In genomic region chr16:82070656-82071369, GRCh38 we compare ENCODE assay signal across 16 cellular contexts. TPM values are rescaled to one million over a fixed set of nuclear protein-coding genes. Genes with fewer than 3 reads are reported as not detected.
DNase-seq lines count a peak whose midpoint lies in the region; ATAC-seq and TF ChIP-seq lines count a peak whose summit lies in the region.
"Had no signal": no experiment of that assay in that cellular context is flagged by ENCODE, and none has a peak within 500 bp of the region (broad histone marks: within the 10 kb centered on the region; RNA-seq: fewer than 3 reads in every experiment).

No MANE protein-coding gene starts in this region.

- H3K36me3 ChIP-seq in fibroblast of lung (ENCODE audit: control insufficient read depth, insufficient read depth, low read length): no peaks in the 10 kb centered on the region
- no peaks in the 10 kb centered on the region for H3K36me3 ChIP-seq in CD8-positive, alpha-beta T cell (ENCODE audit: insufficient read depth, low read length)
- no peaks in the 10 kb centered on the region for H3K36me3 ChIP-seq in ovary

- DNase-seq in GM03348 (ENCODE audit: low spot score) (peak; percentile 54), SK-MEL-5 (ENCODE audit: low read depth, low spot score) (peak; percentile 13), fibroblast of lung (ENCODE audit: low read depth in 2 of 2) (peak; percentile 43 to 88), ovary (no peak)
- DNase-seq in CD8-positive, alpha-beta T cell: no peak
- DNase-seq: activated T-cell treated with anti-CD3 and anti-CD28 coated beads, Interleukin-2, amount 50 U/mL, for 24 hours; DMS79; erythroblast; left colon; NCI-H446 treated with DMSO at 0.1 percent for 48 hours had no signal

- no peak overlapping the region for H3K27ac Mint-ChIP-seq in CD8-positive, alpha-beta T cell
- H3K27ac Mint-ChIP-seq: activated T-cell treated with anti-CD3 and anti-CD28 coated beads, Interleukin-2, amount 50 U/mL, for 24 hours; brain; stimulated activated memory B cell treated with anti-CD40 and anti-IgM and Interleukin-4, amounts not matched to agents 10 μg/mL and 1 μg/mL and 100 μg/mL, for 72 hours had no signal

- no peak for TF ChIP-seq POLR2A in ovary (IDR thresholded peaks at IDR 0.05)

- H3K27me3 Mint-ChIP-seq in CD8-positive, alpha-beta T cell (ENCODE audit: low read depth): peaks cover 28% of the 10 kb centered on the region

- H3K4me1 ChIP-seq in fibroblast of lung (ENCODE audit: control insufficient read depth, extremely low read depth, insufficient read depth, low read length): no peaks in the 10 kb centered on the region
- no peaks in the 10 kb centered on the region for H3K4me1 ChIP-seq in CD8-positive, alpha-beta T cell (ENCODE audit: insufficient read depth, low read length)
- H3K4me1 ChIP-seq in ovary (ENCODE audit: insufficient read depth): no peaks in the 10 kb centered on the region

- no peaks in the 10 kb centered on the region for H3K79me2 ChIP-seq in fibroblast of lung (ENCODE audit: control insufficient read depth, insufficient read depth, low read length)

- no peak for TF ChIP-seq EP300 in ovary (IDR thresholded peaks at IDR 0.05)

- H3K4me2 ChIP-seq in fibroblast of lung (ENCODE audit: extremely low read depth, insufficient read depth, low read length): no peak overlapping the region

- no peaks in the 10 kb centered on the region for H3K9me3 Mint-ChIP-seq in CD8-positive, alpha-beta T cell
- H3K9me3 Mint-ChIP-seq: activated T-cell treated with anti-CD3 and anti-CD28 coated beads, Interleukin-2, amount 50 U/mL, for 24 hours had no signal

- no peak for ATAC-seq in SK-N-SH treated with all-trans-retinoic acid at 6 μM for 48 hours
- ATAC-seq in CD8-positive, alpha-beta T cell: no peak
- ATAC-seq: left colon; Right ventricle myocardium inferior; stimulated activated memory B cell treated with anti-CD40 and anti-IgM and Interleukin-4, amounts not matched to agents 10 μg/mL and 1 μg/mL and 100 μg/mL, for 72 hours had no signal

- TF ChIP-seq CTCF in fibroblast of lung (conservative IDR thresholded peaks at IDR 0.05 in 1 of 2, IDR thresholded peaks at IDR 0.05 in 1 of 2; ENCODE audit: low read depth in 1 of 2, low read length in 2 of 2) (no peak), ovary (IDR thresholded peaks at IDR 0.05) (no peak)
- no peak for TF ChIP-seq CTCF in CD8-positive, alpha-beta T cell (IDR thresholded peaks at IDR 0.05)

- H3K27me3 ChIP-seq in fibroblast of lung (ENCODE audit: control insufficient read depth, insufficient read depth, low read length) (no peaks in the 10 kb centered on the region), ovary (no peaks in the 10 kb centered on the region)
- no peaks in the 10 kb centered on the region for H3K27me3 ChIP-seq in CD8-positive, alpha-beta T cell (ENCODE audit: insufficient read depth, low read length)

- no peaks in the 10 kb centered on the region for H3K9me3 ChIP-seq in fibroblast of lung (ENCODE audit: control insufficient read depth, insufficient read depth, low read depth, low read length)
- no peaks in the 10 kb centered on the region for H3K9me3 ChIP-seq in CD8-positive, alpha-beta T cell (ENCODE audit: low read length)
- no peaks in the 10 kb centered on the region for H3K9me3 ChIP-seq in ovary

- intact Hi-C loops in CD8-positive, alpha-beta T cell (cut with DNase I, micrococcal nuclease): no loop called here
- intact Hi-C loops in ovary (cut with DNase I): no loop called here

- 65 to 78% (median 71%) methylated on average over 4 of the region's 4 CpGs for WGBS in ovary, 3 donors

- no peaks in the 10 kb centered on the region for H3K4me1 Mint-ChIP-seq in CD8-positive, alpha-beta T cell (ENCODE audit: low read depth)
- H3K4me1 Mint-ChIP-seq: brain; neural crest cell; stimulated activated memory B cell treated with anti-CD40 and anti-IgM and Interleukin-4, amounts not matched to agents 10 μg/mL and 1 μg/mL and 100 μg/mL, for 72 hours had no signal

- CTCF ChIA-PET in CD8-positive, alpha-beta T cell (lab: Charles Lee): no interaction called here

- no peaks in the 10 kb centered on the region for H4K20me1 ChIP-seq in fibroblast of lung (ENCODE audit: control insufficient read depth, extremely low read depth, insufficient read depth, low read length)

- in situ Hi-C loops in SK-MEL-5 (cut with HindIII; ENCODE audit: low pct_unique_long_range_greater_than_20kb, low sequenced_read_pairs): no loop called here

- H3K4me3 ChIP-seq in fibroblast of lung (replicated peaks in 1 of 4; ENCODE audit: control extremely low read depth in 1 of 4, insufficient read depth in 1 of 4, low read depth in 3 of 4, low read length in 4 of 4) (no peak overlapping the region), skin epidermis (no peak overlapping the region), ovary (no peak overlapping the region)
- no peak overlapping the region for H3K4me3 ChIP-seq in CD8-positive, alpha-beta T cell (ENCODE audit: low read depth, low read length)

- H3K4me3 Mint-ChIP-seq in CD8-positive, alpha-beta T cell: no peak overlapping the region
- H3K4me3 Mint-ChIP-seq: activated T-cell treated with anti-CD3 and anti-CD28 coated beads, Interleukin-2, amount 50 U/mL, for 24 hours; brain; neural crest cell; stimulated activated memory B cell treated with anti-CD40 and anti-IgM and Interleukin-4, amounts not matched to agents 10 μg/mL and 1 μg/mL and 100 μg/mL, for 72 hours had no signal

- H2AFZ ChIP-seq in fibroblast of lung (ENCODE audit: low read length): no peak overlapping the region

- no peak overlapping the region for H3K27ac ChIP-seq in fibroblast of lung (ENCODE audit: insufficient read depth, low read length)
- peak overlapping the region in 17 of 21 experiments; percentile 17 to 85 (median 69) for H3K27ac ChIP-seq in skin epidermis
- H3K27ac ChIP-seq in CD8-positive, alpha-beta T cell (ENCODE audit: low read depth, low read length): no peak overlapping the region
- H3K27ac ChIP-seq in ovary: no peak overlapping the region

- POLR2A ChIA-PET in CD8-positive, alpha-beta T cell (lab: Charles Lee): no interaction called here

- H3K36me3 Mint-ChIP-seq in CD8-positive, alpha-beta T cell: no peaks in the 10 kb centered on the region
- H3K36me3 Mint-ChIP-seq: brain; stimulated activated memory B cell treated with anti-CD40 and anti-IgM and Interleukin-4, amounts not matched to agents 10 μg/mL and 1 μg/mL and 100 μg/mL, for 72 hours had no signal

- H3K9ac ChIP-seq in fibroblast of lung (ENCODE audit: insufficient read depth, low read length): no peak overlapping the region

TF ChIP-seq in SK-N-SH treated with all-trans-retinoic acid at 6 μM for 48 hours, 23 proteins besides CTCF, POLR2A, EP300 and RAD21 (continues in another document):
- TF ChIP-seq ARNTL (CRISPR knock-in tag; IDR thresholded peaks at IDR 0.05; ENCODE audit: borderline replicate concordance, low read depth) (no peak), CSRNP3 (CRISPR knock-in tag; IDR thresholded peaks at IDR 0.05) (no peak), TOX (CRISPR knock-in tag; IDR thresholded peaks at IDR 0.05; ENCODE audit: borderline replicate concordance) (no peak), ZNF565 (CRISPR knock-in tag; conservative IDR thresholded peaks at IDR 0.05; ENCODE audit: low read depth) (no peak), GLIS3 (CRISPR knock-in tag; IDR thresholded peaks at IDR 0.05) (no peak), RARB (CRISPR knock-in tag; IDR thresholded peaks at IDR 0.05) (no peak)
- TF ChIP-seq, protein P1, sequence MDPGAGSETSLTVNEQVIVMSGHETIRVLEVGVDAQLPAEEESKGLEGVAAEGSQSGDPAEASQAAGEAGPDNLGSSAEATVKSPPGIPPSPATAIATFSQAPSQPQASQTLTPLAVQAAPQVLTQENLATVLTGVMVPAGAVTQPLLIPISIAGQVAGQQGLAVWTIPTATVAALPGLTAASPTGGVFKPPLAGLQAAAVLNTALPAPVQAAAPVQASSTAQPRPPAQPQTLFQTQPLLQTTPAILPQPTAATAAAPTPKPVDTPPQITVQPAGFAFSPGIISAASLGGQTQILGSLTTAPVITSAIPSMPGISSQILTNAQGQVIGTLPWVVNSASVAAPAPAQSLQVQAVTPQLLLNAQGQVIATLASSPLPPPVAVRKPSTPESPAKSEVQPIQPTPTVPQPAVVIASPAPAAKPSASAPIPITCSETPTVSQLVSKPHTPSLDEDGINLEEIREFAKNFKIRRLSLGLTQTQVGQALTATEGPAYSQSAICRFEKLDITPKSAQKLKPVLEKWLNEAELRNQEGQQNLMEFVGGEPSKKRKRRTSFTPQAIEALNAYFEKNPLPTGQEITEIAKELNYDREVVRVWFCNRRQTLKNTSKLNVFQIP (CRISPR knock-in tag; IDR thresholded peaks at IDR 0.05; ENCODE audit: borderline replicate concordance, low read depth): no peak

RNA-seq across cellular contexts. Expression of gene HSD17B2, which starts 35.8 kb away (rescaled TPM):
- not detected in 2 replicates for total RNA-seq in SK-MEL-5 (2014; rRNA removed; shearing (Covaris generic))
- 0.17 TPM in 1 of 2 replicates, not detected in the other for polyA plus RNA-seq in SK-MEL-5 (2015; cell fraction: cytosol; rRNA removed)
- polyA plus RNA-seq in SK-MEL-5 (2015; cell fraction: nucleus; rRNA removed): not detected in 2 replicates
- total RNA-seq in fibroblast of lung (0.33 TPM in 1 of 2 replicates, not detected in the other), ovary (1 to 10 TPM in 2 of 7 donors, under 1 TPM in 1, not detected in 4; 0.59 to 4.5 (median 1.9) TPM)
- polyA plus RNA-seq in fibroblast of lung (1.6 and 8.0 TPM in 2 replicates), ovary (under 1 TPM; 0.12 to 0.20 TPM)
- polyA plus RNA-seq in fibroblast of lung (2012): 0.89 and 7.2 TPM in 2 replicates
- polyA minus RNA-seq in fibroblast of lung (ENCODE audit: low replicate concordance): 3.9 and 35.3 TPM in 2 replicates
- total RNA-seq in CD8-positive, alpha-beta T cell: not detected
- total RNA-seq: neural crest cell, Right ventricle myocardium inferior had no signal

RNA-seq across cellular contexts. Expression of gene SDR42E1, which starts 59.5 kb away (rescaled TPM):
- not detected in 2 replicates for total RNA-seq in SK-MEL-5 (2014; rRNA removed; shearing (Covaris generic))
- 0.01 TPM in 1 of 2 replicates, not detected in the other for polyA plus RNA-seq in SK-MEL-5 (2015; cell fraction: cytosol; rRNA removed)
- polyA plus RNA-seq in SK-MEL-5 (2015; cell fraction: nucleus; rRNA removed): not detected in 2 replicates
- 0.77 and 1.8 TPM in 2 replicates for total RNA-seq in fibroblast of lung
- polyA plus RNA-seq in fibroblast of lung: 0.62 and 1.0 TPM in 2 replicates
- polyA plus RNA-seq in fibroblast of lung (2012): 0.42 and 0.86 TPM in 2 replicates
- polyA minus RNA-seq in fibroblast of lung (ENCODE audit: low replicate concordance): 2.5 and 6.8 TPM in 2 replicates
- total RNA-seq in CD8-positive, alpha-beta T cell: 1 to 10 TPM; 5.6 to 6.7 TPM
- total RNA-seq in ovary: 1 to 10 TPM in 1 of 7 donors, under 1 TPM in 6; 0.13 to 2.3 (median 0.67) TPM
- polyA plus RNA-seq in ovary: under 1 TPM; 0.15 to 0.88 TPM
- total RNA-seq: neural crest cell had no signal

Comparison
In these comparisons a context has a peak if more than half of its experiments do, and no peak if none do; other contexts are left out.
1. DNase-seq: peak in GM03348 (single experiment), SK-MEL-5 (single experiment) and fibroblast of lung (2 of 2); none in CD8-positive, alpha-beta T cell (0 of 7) and ovary (0 of 5).
2. H3K27ac ChIP-seq: peak in skin epidermis (17 of 21); none in fibroblast of lung (single experiment), CD8-positive, alpha-beta T cell (single experiment) and ovary (0 of 2).